Comparison of ENCODE assay signal across 1 cellular context in genomic region chr16:68781784-68782183, GRCh38.
TF ChIP-seq lines count a peak whose summit lies in the region.

No MANE protein-coding gene starts in this region.

TF ChIP-seq in WTC11, 78 proteins besides CTCF, POLR2A, EP300 and RAD21 (continued from another document):
- TF ChIP-seq, protein P1, sequence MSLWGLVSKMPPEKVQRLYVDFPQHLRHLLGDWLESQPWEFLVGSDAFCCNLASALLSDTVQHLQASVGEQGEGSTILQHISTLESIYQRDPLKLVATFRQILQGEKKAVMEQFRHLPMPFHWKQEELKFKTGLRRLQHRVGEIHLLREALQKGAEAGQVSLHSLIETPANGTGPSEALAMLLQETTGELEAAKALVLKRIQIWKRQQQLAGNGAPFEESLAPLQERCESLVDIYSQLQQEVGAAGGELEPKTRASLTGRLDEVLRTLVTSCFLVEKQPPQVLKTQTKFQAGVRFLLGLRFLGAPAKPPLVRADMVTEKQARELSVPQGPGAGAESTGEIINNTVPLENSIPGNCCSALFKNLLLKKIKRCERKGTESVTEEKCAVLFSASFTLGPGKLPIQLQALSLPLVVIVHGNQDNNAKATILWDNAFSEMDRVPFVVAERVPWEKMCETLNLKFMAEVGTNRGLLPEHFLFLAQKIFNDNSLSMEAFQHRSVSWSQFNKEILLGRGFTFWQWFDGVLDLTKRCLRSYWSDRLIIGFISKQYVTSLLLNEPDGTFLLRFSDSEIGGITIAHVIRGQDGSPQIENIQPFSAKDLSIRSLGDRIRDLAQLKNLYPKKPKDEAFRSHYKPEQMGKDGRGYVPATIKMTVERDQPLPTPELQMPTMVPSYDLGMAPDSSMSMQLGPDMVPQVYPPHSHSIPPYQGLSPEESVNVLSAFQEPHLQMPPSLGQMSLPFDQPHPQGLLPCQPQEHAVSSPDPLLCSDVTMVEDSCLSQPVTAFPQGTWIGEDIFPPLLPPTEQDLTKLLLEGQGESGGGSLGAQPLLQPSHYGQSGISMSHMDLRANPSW (CRISPR knock-in tag; conservative IDR thresholded peaks at IDR 0.05; ENCODE audit: low read depth) = no peak
- TF ChIP-seq ZNF121 (CRISPR knock-in tag; IDR thresholded peaks at IDR 0.05) = no peak
- no peak for TF ChIP-seq ETV6 (CRISPR knock-in tag; IDR thresholded peaks at IDR 0.05)
- TF ChIP-seq IRF1 (CRISPR knock-in tag; IDR thresholded peaks at IDR 0.05) = no peak
- no peak for TF ChIP-seq GRHL2 (CRISPR knock-in tag; IDR thresholded peaks at IDR 0.05; ENCODE audit: insufficient replicate concordance, severe bottlenecking)
- TF ChIP-seq FOXK1 (CRISPR knock-in tag; IDR thresholded peaks at IDR 0.05) = no peak
- no peak for TF ChIP-seq SP1 (CRISPR knock-in tag; conservative IDR thresholded peaks at IDR 0.05)
- no peak for TF ChIP-seq JAZF1 (CRISPR knock-in tag; IDR thresholded peaks at IDR 0.05)
- TF ChIP-seq ZNF281 (CRISPR knock-in tag; IDR thresholded peaks at IDR 0.05) = no peak
- TF ChIP-seq E2F5 (CRISPR knock-in tag; IDR thresholded peaks at IDR 0.05) = no peak
